Comparison of ENCODE assay signal across 24 cellular contexts in genomic region chr1:3816331-3817137, GRCh38. TPM values are rescaled to one million over a fixed set of nuclear protein-coding genes. Genes with fewer than 3 reads are reported as not detected.
"Had no signal": no experiment of that assay in that cellular context is flagged by ENCODE, and none has a peak within 500 bp of the region (broad histone marks: within the 10 kb centered on the region; RNA-seq: fewer than 3 reads in every experiment).

No MANE protein-coding gene starts in this region.

- H3K9me3 ChIP-seq: SJSA1 had no signal

- H3K27ac ChIP-seq: SJSA1 had no signal

- H3K4me3 ChIP-seq: SJSA1 had no signal

- H3K27me3 ChIP-seq: SJSA1 had no signal

- H3K4me1 ChIP-seq: SJSA1 had no signal

- ATAC-seq: activated CD8-positive, alpha-beta memory T cell treated with anti-CD3 and anti-CD28 coated beads, Interleukin-2, amount 10 ng/mL, durations not matched to agents 7 days and 5 days; activated naive CD4-positive, alpha-beta T cell treated with anti-CD3 and anti-CD28 coated beads, Interleukin-2, amount 50 U/mL, for 72 hours; activated naive CD8-positive, alpha-beta T cell treated with anti-CD3 and anti-CD28 coated beads, Interleukin-2, amount 50 U/mL, for 24 hours; activated T-cell treated with anti-CD3 and anti-CD28 coated beads, Interleukin-2, amount 50 U/mL, for 4 hours; SK-N-SH treated with all-trans-retinoic acid at 6 μM for 48 hours had no signal

- FAIRE-seq: astrocyte, RCC 7860 had no signal

- DNase-seq: activated B cell treated with CpG ODN at 0.5 μM for 24 hours; activated CD4-positive, alpha-beta T cell treated with anti-CD3 and anti-CD28 coated beads for 1 hour; activated CD4-positive, alpha-beta T cell treated with anti-CD3 and anti-CD28 coated beads, Interleukin-2, amount 10 ng/mL, durations not matched to agents 24 days and 14 days; activated CD4-positive, alpha-beta T cell treated with anti-CD3 and anti-CD28 coated beads, Interleukin-2, amount 50 U/mL, for 48 hours; activated CD8-positive, alpha-beta memory T cell treated with anti-CD3 and anti-CD28 coated beads, Interleukin-2, amount 10 ng/mL, durations not matched to agents 7 days and 5 days; activated effector memory CD4-positive, alpha-beta T cell treated with anti-CD3 and anti-CD28 coated beads, Interleukin-2, amount 50 U/mL, for 16 hours; activated naive CD4-positive, alpha-beta T cell treated with Interleukin-2 at 50 U/mL for 16 hours; activated naive CD8-positive, alpha-beta T cell treated with anti-CD3 and anti-CD28 coated beads, Interleukin-2, amount 50 U/mL, for 24 hours; activated T-cell treated with anti-CD3 and anti-CD28 coated beads, Interleukin-2, amount 50 U/mL, for 4 hours; amniotic stem cell; Kasumi-1; KBM-7; NCI-H1048; NCI-H146; NCI-H187 treated with DMSO at 0.1 percent for 48 hours; NCI-H2081 treated with DMSO at 0.1 percent for 48 hours; NCI-H446; NCI-H524; SHP77 had no signal

RNA-seq across cellular contexts. Expression of gene SMIM1, which starts 44.0 kb away (rescaled TPM):
- total RNA-seq: activated CD8-positive, alpha-beta memory T cell treated with anti-CD3 and anti-CD28 coated beads, Interleukin-2, amount 10 ng/mL, durations not matched to agents 7 days and 5 days; SJSA1 had no signal
